ENCODE assay signal across 13 cellular contexts in the genomic region with DNA sequence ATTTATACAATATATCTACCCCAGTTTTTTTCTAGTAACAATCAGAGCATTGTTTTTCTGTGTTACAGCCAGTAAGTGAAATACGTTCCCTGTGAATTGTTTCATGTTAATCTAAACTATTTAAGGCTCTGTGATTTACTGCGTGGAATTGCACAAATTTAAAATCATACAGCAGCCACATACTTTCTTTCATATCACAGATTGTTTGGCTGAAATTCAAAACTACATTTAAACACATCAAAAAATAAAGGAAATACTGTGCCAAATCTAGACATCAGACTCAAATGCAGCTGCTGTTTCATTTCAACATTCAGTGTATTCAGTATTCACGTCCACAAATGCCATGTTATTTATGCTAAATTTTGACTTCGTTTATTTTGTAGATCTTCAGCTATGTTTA.
DNase-seq lines count a peak whose midpoint lies in the region; TF ChIP-seq lines count a peak whose summit lies in the region.
"Had no signal": no experiment of that assay in that cellular context is flagged by ENCODE, and none has a peak within 500 bp of the region (broad histone marks: within the 10 kb centered on the region; RNA-seq: fewer than 3 reads in every experiment).

No MANE protein-coding gene starts in this region.

- H3K27me3 Mint-ChIP-seq in chondrocyte (ENCODE audit: low read depth), result no peaks in the 10 kb centered on the region
- H3K27me3 Mint-ChIP-seq: B cell; CD4-positive, CD25-positive, alpha-beta regulatory T cell had no signal

- H3K4me1 Mint-ChIP-seq in chondrocyte (ENCODE audit: low read depth), result peaks cover 30% of the 10 kb centered on the region
- H3K4me1 Mint-ChIP-seq: B cell; CD4-positive, CD25-positive, alpha-beta regulatory T cell had no signal

- peaks cover 2% of the 10 kb centered on the region for H3K36me3 Mint-ChIP-seq in chondrocyte (ENCODE audit: low read depth)
- H3K36me3 Mint-ChIP-seq: CD4-positive, CD25-positive, alpha-beta regulatory T cell had no signal

- peak overlapping the region; percentile 51 for H3K27ac Mint-ChIP-seq in chondrocyte (ENCODE audit: unreplicated experiment)
- H3K27ac Mint-ChIP-seq: B cell; CD4-positive, CD25-positive, alpha-beta regulatory T cell had no signal

- DNase-seq in NCI-H446 treated with DMSO at 0.1 percent for 48 hours (lab: John Stamatoyannopoulos, UW), result peak; percentile 7
- DNase-seq in chondrocyte (ENCODE audit: low spot score), result no peak
- peak; percentile 67 for DNase-seq in iris pigment epithelial cell (ENCODE audit: low read depth)
- no peak for DNase-seq in stimulated activated CD4-positive, alpha-beta T cell treated with anti-CD3 and anti-CD28 coated beads, Interleukin-2, amount 100 ng/mL, for 48 hours
- no peak for DNase-seq in head of caudate nucleus
- no peak for DNase-seq in cerebellar nuclear complex (lab: John Stamatoyannopoulos, UW)
- DNase-seq in NCI-H226, result no peak
- DNase-seq: CD4-positive, CD25-positive, alpha-beta regulatory T cell; HCEC 1CT; MV-4-11; NCI-H1417 treated with DMSO at 0.1 percent for 48 hours; NCI-H524 had no signal

- H3K9me3 Mint-ChIP-seq in chondrocyte (ENCODE audit: low read depth), result no peaks in the 10 kb centered on the region

- intact Hi-C loops in head of caudate nucleus (cut with DNase I), result no loop called here

- peak overlapping the region; percentile 2 for H3K4me3 Mint-ChIP-seq in chondrocyte (ENCODE audit: unreplicated experiment)
- H3K4me3 Mint-ChIP-seq: B cell; CD4-positive, CD25-positive, alpha-beta regulatory T cell had no signal

- TF ChIP-seq CTCF in chondrocyte (IDR thresholded peaks at IDR 0.05), result no peak

Comparison
In these comparisons a context has a peak if more than half of its experiments do, and no peak if none do; other contexts are left out.
1. DNase-seq: peak in NCI-H446 treated with DMSO at 0.1 percent for 48 hours (single experiment) and iris pigment epithelial cell (single experiment); none in chondrocyte (single experiment), stimulated activated CD4-positive, alpha-beta T cell treated with anti-CD3 and anti-CD28 coated beads, Interleukin-2, amount 100 ng/mL, for 48 hours (0 of 2), head of caudate nucleus (0 of 42), cerebellar nuclear complex (0 of 2) and NCI-H226 (single experiment).